ENCODE assay signal across 13 cellular contexts in genomic region chr2:196225213-196225612, GRCh38. TPM values are rescaled to one million over a fixed set of nuclear protein-coding genes. Genes with fewer than 3 reads are reported as not detected.
DNase-seq lines count a peak whose midpoint lies in the region; ATAC-seq and TF ChIP-seq lines count a peak whose summit lies in the region.
"Had no signal": no experiment of that assay in that cellular context is flagged by ENCODE, and none has a peak within 500 bp of the region (broad histone marks: within the 10 kb centered on the region; RNA-seq: fewer than 3 reads in every experiment).

No MANE protein-coding gene starts in this region.

- H3K4me1 Mint-ChIP-seq in CD8-positive, alpha-beta T cell (ENCODE audit: low read depth): peaks cover 78% of the 10 kb centered on the region

- no peak for TF ChIP-seq CTCF in CD8-positive, alpha-beta T cell (IDR thresholded peaks at IDR 0.05)

- no peaks in the 10 kb centered on the region for H3K9me3 Mint-ChIP-seq in CD8-positive, alpha-beta T cell
- H3K9me3 Mint-ChIP-seq: natural killer cell had no signal

- no peaks in the 10 kb centered on the region for H3K36me3 Mint-ChIP-seq in CD8-positive, alpha-beta T cell
- H3K36me3 Mint-ChIP-seq: natural killer cell had no signal

- H3K27ac Mint-ChIP-seq in CD8-positive, alpha-beta T cell: peak overlapping the region; percentile 25

- no peaks in the 10 kb centered on the region for H3K27me3 ChIP-seq in CD8-positive, alpha-beta T cell (ENCODE audit: insufficient read depth, low read length)
- H3K27me3 ChIP-seq: right atrium auricular region had no signal

- POLR2A ChIA-PET in CD8-positive, alpha-beta T cell (lab: Charles Lee): interaction anchor here (0.8 to 1.0 kb wide), 2 partner anchors 10 to 54 kb away, joined by 3 to 4 read pairs; partner anchors contain the start of gene STK17B

- intact Hi-C loops in CD8-positive, alpha-beta T cell (cut with DNase I, micrococcal nuclease): loop anchor here in 1 of 2 experiments (5.0 kb wide), 1 partner anchor 37 kb away; no protein-coding TSS in a partner anchor
- intact Hi-C loops in posterior cingulate gyrus (cut with DNase I): no loop called here

- no peak overlapping the region for H3K4me3 ChIP-seq in CD8-positive, alpha-beta T cell (ENCODE audit: low read depth, low read length)
- H3K4me3 ChIP-seq: coronary artery, right atrium auricular region had no signal

- DNase-seq in CD8-positive, alpha-beta T cell: no peak
- DNase-seq in M059J (ENCODE audit: low read depth) (peak; percentile 55), amniotic epithelial cell (ENCODE audit: low read depth) (peak; percentile 51), myocyte (ENCODE audit: low read depth) (peak; percentile 78), posterior cingulate gyrus (no peak), hippocampal formation (lab: John Stamatoyannopoulos, UW) (no peak), NCI-H526 (lab: John Stamatoyannopoulos, UW) (no peak)
- DNase-seq: activated CD4-positive, alpha-beta T cell treated with anti-CD3 and anti-CD28 coated beads for 36 hours; Calu3; natural killer cell; NCI-H187 had no signal

- no peaks in the 10 kb centered on the region for H3K36me3 ChIP-seq in CD8-positive, alpha-beta T cell (ENCODE audit: insufficient read depth, low read length)

- H3K27ac ChIP-seq in CD8-positive, alpha-beta T cell (ENCODE audit: low read depth, low read length): no peak overlapping the region
- H3K27ac ChIP-seq: coronary artery, right atrium auricular region had no signal

- no peaks in the 10 kb centered on the region for H3K27me3 Mint-ChIP-seq in CD8-positive, alpha-beta T cell (ENCODE audit: low read depth)
- H3K27me3 Mint-ChIP-seq: activated CD4-positive, alpha-beta T cell treated with anti-CD3 and anti-CD28 coated beads for 36 hours had no signal

- peaks cover 61% of the 10 kb centered on the region for H3K4me1 ChIP-seq in CD8-positive, alpha-beta T cell (ENCODE audit: insufficient read depth, low read length)
- H3K4me1 ChIP-seq: right atrium auricular region had no signal

- H3K4me3 Mint-ChIP-seq in CD8-positive, alpha-beta T cell: peak overlapping the region; percentile 8
- H3K4me3 Mint-ChIP-seq: activated CD4-positive, alpha-beta T cell treated with anti-CD3 and anti-CD28 coated beads for 36 hours; natural killer cell had no signal

- CTCF ChIA-PET in CD8-positive, alpha-beta T cell (lab: Charles Lee): interaction anchor here (1.5 to 1.9 kb wide), 3 partner anchors 51 to 147 kb away, joined by 3 to 10 read pairs (median 9); no protein-coding TSS in a partner anchor

- no peaks in the 10 kb centered on the region for H3K9me3 ChIP-seq in CD8-positive, alpha-beta T cell (ENCODE audit: low read length)
- H3K9me3 ChIP-seq: right atrium auricular region had no signal

- ATAC-seq in CD8-positive, alpha-beta T cell: no peak
- ATAC-seq: activated CD4-positive, alpha-beta T cell treated with anti-CD3 and anti-CD28 coated beads for 36 hours; natural killer cell had no signal

RNA-seq across cellular contexts. Expression of gene STK17B, which starts 53.8 kb away (rescaled TPM):
- total RNA-seq in CD8-positive, alpha-beta T cell: 100 to 1,000 TPM; 582 to 601 TPM
- total RNA-seq in M059J (2014; rRNA removed; shearing (Covaris generic)): 11.3 and 11.8 TPM in 2 replicates
- total RNA-seq in myocyte: 73.9 and 80.1 TPM in 2 replicates
- polyA plus RNA-seq in myocyte (2012): 12.1 TPM

Comparison
In these comparisons a context has a peak if more than half of its experiments do, and no peak if none do; other contexts are left out.
1. DNase-seq: peak in M059J (single experiment), amniotic epithelial cell (single experiment) and myocyte (single experiment); none in CD8-positive, alpha-beta T cell (0 of 7), posterior cingulate gyrus (0 of 10), hippocampal formation (0 of 2) and NCI-H526 (0 of 2).